11 cellular contexts compared by ENCODE assay signal in genomic region chr6:118708055-118708454, GRCh38. TPM values are rescaled to one million over a fixed set of nuclear protein-coding genes. Genes with fewer than 3 reads are reported as not detected.
A peak's percentile ranks its signal among the peaks of the same experiment; 100 is the strongest.
DNase-seq lines count a peak whose midpoint lies in the region; ATAC-seq, FAIRE-seq and TF ChIP-seq lines count a peak whose summit lies in the region.
"Had no signal": no experiment of that assay in that cellular context is flagged by ENCODE, and none has a peak within 500 bp of the region (broad histone marks: within the 10 kb centered on the region; RNA-seq: fewer than 3 reads in every experiment).

No MANE protein-coding gene starts in this region.

- RAD21 ChIA-PET in GM12878 (lab: Charles Lee; ENCODE audit: unreplicated experiment), result interaction anchor here (0.7 kb wide), 1 partner anchor 58 kb away, joined by 3 read pairs; no protein-coding TSS in a partner anchor

- POLR2A ChIA-PET in GM12878 (lab: Charles Lee), result interaction anchor here (1.2 to 1.8 kb wide), 2 partner anchors 57 to 60 kb away, joined by 3 to 5 read pairs; partner anchors contain the start of gene CEP85L
- POLR2A ChIA-PET in naive thymus-derived CD4-positive, alpha-beta T cell (lab: Charles Lee), result interaction anchor here (0.7 to 6.0 kb wide), 10 partner anchors 9 to 173 kb away, joined by 3 to 90 read pairs (median 14); partner anchors contain the start of gene CEP85L

- H3K79me2 ChIP-seq in GM12878 (ENCODE audit: control insufficient read depth, insufficient read depth, low read length), result peaks cover 31% of the 10 kb centered on the region

- no peak for TF ChIP-seq RAD21 in GM12878 (IDR thresholded peaks at IDR 0.05; ENCODE audit: insufficient read depth, low read depth, low read length)

- peaks cover 0 to 4% (median 0%) of the 10 kb centered on the region in 11 donors for H3K9me3 Mint-ChIP-seq in naive thymus-derived CD4-positive, alpha-beta T cell

- peaks cover 55 to 90% (median 84%) of the 10 kb centered on the region in 7 donors for H3K4me1 Mint-ChIP-seq in naive thymus-derived CD4-positive, alpha-beta T cell

- H3K4me1 ChIP-seq in GM12878 (ENCODE audit: control insufficient read depth, insufficient read depth, low read length), result peaks cover 44% of the 10 kb centered on the region
- H3K4me1 ChIP-seq in naive thymus-derived CD4-positive, alpha-beta T cell (ENCODE audit: control insufficient read depth in 2 of 2, insufficient read depth in 2 of 2, low read length in 2 of 2), result peaks cover 54 to 55% of the 10 kb centered on the region in 2 donors

- intact Hi-C loops in GM12878 (cut with micrococcal nuclease; ENCODE audit: unreplicated experiment), result loop anchor here (2.0 to 5.0 kb wide), 2 partner anchors 57 to 69 kb away; partner anchors contain the start of gene CEP85L
- intact Hi-C loops in naive thymus-derived CD4-positive, alpha-beta T cell (cut with micrococcal nuclease), result loop anchor here (2.0 to 5.0 kb wide), 5 partner anchors 25 to 1106 kb away; partner anchors contain the start of genes MAN1A1 (in 2 of the 2) and GOPC (in 1 of the 2)

- in situ Hi-C loops in GM12878 (cut with MboI), result no loop called here

- ATAC-seq in GM12878 (no peak), GM21529 (IDR thresholded peaks at IDR 0.05; ENCODE audit: unreplicated experiment) (no peak), GM21367 (IDR thresholded peaks at IDR 0.05; ENCODE audit: unreplicated experiment) (no peak), HG02884 (IDR thresholded peaks at IDR 0.05; ENCODE audit: unreplicated experiment) (no peak)
- ATAC-seq in naive thymus-derived CD4-positive, alpha-beta T cell, result no peak

- H2AFZ ChIP-seq in GM12878 (ENCODE audit: control insufficient read depth, low read depth, low read length), result peak overlapping the region; percentile 19

- DNase-seq in Daoy (ENCODE audit: low read depth) (peak; percentile 34), M059J (ENCODE audit: low read depth) (peak; percentile 30), GM12878 (ENCODE audit: low read depth, low spot score) (no peak), NCI-H2171 (lab: John Stamatoyannopoulos, UW) (no peak)
- no peak for DNase-seq in naive thymus-derived CD4-positive, alpha-beta T cell
- DNase-seq: NCI-H1436 treated with DMSO at 0.1 percent for 48 hours, SHP77 treated with DMSO at 0.1 percent for 48 hours had no signal

- H3K4me2 ChIP-seq in GM12878 (ENCODE audit: control insufficient read depth, insufficient read depth), result peak overlapping the region; percentile 93

- WGBS in GM12878 (ENCODE audit: insufficient coverage, insufficient replicate concordance, low lambda C conversion rate, missing lambda C conversion rate), result 97% methylated on average over 3 of the region's 3 CpGs

- TF ChIP-seq POLR2A in GM12878 (IDR thresholded peaks at IDR 0.05; ENCODE audit: low read depth, low read length), result no peak

- H3K27me3 Mint-ChIP-seq in naive thymus-derived CD4-positive, alpha-beta T cell, result no peaks in the 10 kb centered on the region

- no peak for TF ChIP-seq EP300 in GM12878 (IDR thresholded peaks at IDR 0.05; ENCODE audit: borderline replicate concordance in 1 of 2, control insufficient read depth in 1 of 2, low read depth in 2 of 2, low read length in 2 of 2)

- H3K36me3 Mint-ChIP-seq in naive thymus-derived CD4-positive, alpha-beta T cell, result peaks cover 3 to 33% (median 19%) of the 10 kb centered on the region in 5 donors

- H3K9me3 ChIP-seq in GM12878 (replicated peaks; ENCODE audit: control insufficient read depth, insufficient read depth, low read length), result no peaks in the 10 kb centered on the region
- H3K9me3 ChIP-seq in naive thymus-derived CD4-positive, alpha-beta T cell (ENCODE audit: control insufficient read depth in 2 of 3, low read length in 3 of 3), result no peaks in the 10 kb centered on the region
- H3K9me3 ChIP-seq: neutrophil had no signal

- H3K36me3 ChIP-seq in GM12878 (ENCODE audit: control insufficient read depth in 2 of 2, insufficient read depth in 2 of 2, low read length in 1 of 2), result no peaks in the 10 kb centered on the region
- peaks cover 0 to 3% (median 0%) of the 10 kb centered on the region in 3 experiments for H3K36me3 ChIP-seq in naive thymus-derived CD4-positive, alpha-beta T cell (ENCODE audit: control insufficient read depth in 2 of 3, insufficient read depth in 3 of 3, low read length in 3 of 3)
- H3K36me3 ChIP-seq: neutrophil had no signal

- TF ChIP-seq CTCF in GM12878 (IDR thresholded peaks at IDR 0.05 in 2 of 3, conservative IDR thresholded peaks at IDR 0.05 in 1 of 3; ENCODE audit: control insufficient read depth in 2 of 3, extremely low read depth in 1 of 3, insufficient read depth in 1 of 3, low read depth in 3 of 3, low read length in 3 of 3), result no peak

- H4K20me1 ChIP-seq in GM12878 (ENCODE audit: control insufficient read depth, insufficient read depth), result no peaks in the 10 kb centered on the region

- peak overlapping the region; percentile 95 to 100 (median 97) for H3K4me3 Mint-ChIP-seq in naive thymus-derived CD4-positive, alpha-beta T cell

- peak overlapping the region; percentile 83; the same call in 1 of the 2 replicates for H3K9ac ChIP-seq in GM12878 (ENCODE audit: control insufficient read depth, insufficient read depth, low read length)

- CTCF ChIA-PET in GM12878 (lab: Yijun Ruan, JAX), result interaction anchor here (5.8 kb wide), 1 partner anchor 142 kb away, joined by 30 read pairs; no protein-coding TSS in a partner anchor
- CTCF ChIA-PET in naive thymus-derived CD4-positive, alpha-beta T cell (lab: Charles Lee), result interaction anchor here (0.7 to 3.3 kb wide), 8 partner anchors 10 to 68 kb away, joined by 3 to 20 read pairs (median 6); no protein-coding TSS in a partner anchor

- peak overlapping the region; percentile 81 for H3K4me3 ChIP-seq in GM12878
- peak overlapping the region; percentile 91 for H3K4me3 ChIP-seq in naive thymus-derived CD4-positive, alpha-beta T cell (ENCODE audit: low read length)

- SMC1A ChIA-PET in GM12878 (lab: Charles Lee; ENCODE audit: uncharacterized antibody, unreplicated experiment), result interaction anchor here (0.7 to 2.2 kb wide), 4 partner anchors 11 to 143 kb away, joined by 3 to 13 read pairs (median 3); no protein-coding TSS in a partner anchor

- FAIRE-seq in GM12878 (lab: Jason Lieb, UNC), result no peak

- BruUV-seq in GM12878 (replicated peaks; lab: Mats Ljungman, UMichigan), result no TSS peak

- peak overlapping the region; percentile 84 for H3K27ac ChIP-seq in GM12878 (ENCODE audit: control insufficient read depth, insufficient read depth)
- peak overlapping the region; percentile 76 for H3K27ac ChIP-seq in naive thymus-derived CD4-positive, alpha-beta T cell (ENCODE audit: low read depth, low read length)
- H3K27ac ChIP-seq: neutrophil had no signal

- peak overlapping the region; percentile 94 to 99 (median 97) for H3K27ac Mint-ChIP-seq in naive thymus-derived CD4-positive, alpha-beta T cell

- no peaks in the 10 kb centered on the region for H3K27me3 ChIP-seq in GM12878 (replicated peaks in 1 of 2; ENCODE audit: control insufficient read depth in 2 of 2, insufficient read depth in 2 of 2, low read length in 1 of 2)
- H3K27me3 ChIP-seq in naive thymus-derived CD4-positive, alpha-beta T cell (ENCODE audit: control insufficient read depth in 2 of 2, insufficient read depth in 2 of 2, low read length in 2 of 2), result no peaks in the 10 kb centered on the region

TF ChIP-seq in GM12878, 131 proteins besides CTCF, POLR2A, EP300 and RAD21:
- TF ChIP-seq CHD1 (IDR thresholded peaks at IDR 0.05; ENCODE audit: low read depth, low read length) (no peak), RAD51 (IDR thresholded peaks at IDR 0.05) (no peak), TCF7 (IDR thresholded peaks at IDR 0.05; ENCODE audit: borderline replicate concordance) (no peak), TCF12 (IDR thresholded peaks at IDR 0.05; ENCODE audit: low read depth, low read length) (no peak), MXI1 (IDR thresholded peaks at IDR 0.05; ENCODE audit: low read depth, low read length) (no peak), GABPA (IDR thresholded peaks at IDR 0.05; ENCODE audit: low read depth) (no peak), SPI1 (IDR thresholded peaks at IDR 0.05; ENCODE audit: borderline replicate concordance, insufficient read depth, low read depth, low read length) (no peak), CBX5 (IDR thresholded peaks at IDR 0.05; ENCODE audit: low read depth) (no peak), SIX5 (IDR thresholded peaks at IDR 0.05; ENCODE audit: low read depth, low read length, severe bottlenecking) (no peak), IKZF1 (conservative IDR thresholded peaks at IDR 0.05) (no peak), NR2C1 (IDR thresholded peaks at IDR 0.05) (no peak), TBL1XR1 (IDR thresholded peaks at IDR 0.05; ENCODE audit: low read depth, low read length) (no peak)

RNA-seq across cellular contexts. Expression of gene CEP85L, which starts 56.7 kb away (rescaled TPM):
- total RNA-seq in Daoy (2014; rRNA removed; shearing (Covaris generic)), result 4.7 and 7.0 TPM in 2 replicates
- total RNA-seq in M059J (2014; rRNA removed; shearing (Covaris generic)), result 5.7 and 15.2 TPM in 2 replicates
- total RNA-seq in GM12878 (2013; cell fraction: nucleolus; rRNA removed), result 57.2 and 58.3 TPM in 2 replicates
- total RNA-seq in GM12878 (2014; rRNA removed), result 7.1 and 8.1 TPM in 2 replicates
- 10.4 and 11.0 TPM in 2 replicates for total RNA-seq in GM12878 (2014; rRNA removed; fragmentation: Illumina TruSeq; extraction: Trizol)
- 8.7 and 9.1 TPM in 2 replicates for total RNA-seq in GM12878 (2021)
- 3.6 TPM for polyA plus RNA-seq in GM12878 (2011; ENCODE audit: low read depth)
- 10.9 and 14.4 TPM in 2 replicates for polyA plus RNA-seq in GM12878 (2011; rRNA removed)
- polyA plus RNA-seq in GM12878 (2011; cell fraction: cytosol; rRNA removed), result 2.9 and 3.0 TPM in 2 replicates
- polyA plus RNA-seq in GM12878 (2011; cell fraction: nucleus; rRNA removed), result 11.1 and 17.3 TPM in 2 replicates
- 4.0 and 4.5 TPM in 2 replicates for polyA plus RNA-seq in GM12878 (2012)
- 4.8 and 6.5 TPM in 2 replicates for polyA plus RNA-seq in GM12878 (2014; fragmentation: Illumina TruSeq; extraction: Trizol)
- 1 to 10 TPM; 1.8 to 3.7 TPM for polyA plus RNA-seq in GM12878 (2014; fragmentation: Nextera tagmentation; extraction: Ambion mirVana)
- polyA plus RNA-seq in GM12878 (2014; rRNA removed), result 3.1 and 4.2 TPM in 2 replicates
- polyA plus RNA-seq in GM12878 (2016; fragmentation: Nextera tagmentation; extraction: Ambion mirVana), result 1 to 10 TPM; 7.1 to 8.8 TPM
- polyA minus RNA-seq in GM12878 (2011; rRNA and poly(A)+ RNA removed), result 38.6 and 84.4 TPM in 2 replicates
- polyA minus RNA-seq in GM12878 (2011; cell fraction: cytosol; rRNA and poly(A)+ RNA removed), result 7.9 and 8.6 TPM in 2 replicates
- 39.0 and 55.6 TPM in 2 replicates for polyA minus RNA-seq in GM12878 (2011; cell fraction: nucleus; rRNA and poly(A)+ RNA removed)
- total RNA-seq in naive thymus-derived CD4-positive, alpha-beta T cell, result 10 to 100 TPM; 51.1 to 89.1 (median 78.6) TPM
- polyA plus RNA-seq in naive thymus-derived CD4-positive, alpha-beta T cell, result 10 to 100 TPM; 47.3 to 47.8 TPM

Comparison
In these comparisons a context has a peak if more than half of its experiments do, and no peak if none do; other contexts are left out.
1. DNase-seq: peak in Daoy (single experiment) and M059J (single experiment); none in GM12878 (single experiment), naive thymus-derived CD4-positive, alpha-beta T cell (0 of 9) and NCI-H2171 (single experiment).